In the genomic region with DNA sequence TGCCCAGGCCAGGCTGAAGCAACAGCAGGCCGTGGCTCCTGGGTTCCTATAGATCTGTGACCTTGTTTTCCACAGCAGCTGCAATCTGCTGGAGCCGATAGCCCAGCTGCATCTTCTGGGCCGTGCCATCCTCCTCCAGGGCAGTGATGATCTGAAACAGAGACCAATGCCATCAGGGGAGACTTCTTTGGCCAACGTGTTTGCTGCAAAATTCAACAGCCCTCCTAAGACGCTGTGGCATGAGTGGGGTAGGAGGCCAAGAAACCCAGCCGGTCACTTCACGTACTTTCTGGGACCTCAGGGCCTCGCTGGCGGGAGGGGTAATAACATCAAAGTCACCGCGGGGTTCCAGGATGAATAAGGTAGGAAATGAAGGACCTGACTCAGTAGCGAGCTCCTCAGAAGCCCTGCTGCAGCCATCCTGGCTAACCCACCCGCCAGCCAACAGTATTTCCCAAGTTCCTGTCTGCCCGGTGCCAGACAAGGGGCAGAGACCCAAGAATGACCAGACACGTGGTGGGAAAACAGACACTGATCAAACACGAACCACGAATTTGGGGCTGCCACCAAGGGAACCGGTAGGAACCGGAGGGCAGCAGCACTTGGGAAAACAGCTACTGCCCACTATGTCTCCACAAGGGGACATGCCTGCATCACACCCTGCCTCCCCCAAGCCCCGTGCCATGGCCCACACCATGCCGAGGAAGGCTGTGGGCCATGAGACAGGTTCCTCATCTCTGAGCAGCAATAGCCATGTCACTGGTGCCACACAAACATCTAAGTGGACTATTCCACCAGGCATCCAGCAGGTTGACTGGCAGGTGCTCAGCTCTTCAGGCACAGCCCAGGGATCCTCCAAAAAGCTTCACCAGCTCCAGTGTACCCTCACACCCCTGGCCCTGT, we compare ENCODE assay signal across 18 cellular contexts. TPM values are rescaled to one million over a fixed set of nuclear protein-coding genes. Genes with fewer than 3 reads are reported as not detected.
DNase-seq lines count a peak whose midpoint lies in the region; ATAC-seq and TF ChIP-seq lines count a peak whose summit lies in the region.
"Had no signal": no experiment of that assay in that cellular context is flagged by ENCODE, and none has a peak within 500 bp of the region (broad histone marks: within the 10 kb centered on the region; RNA-seq: fewer than 3 reads in every experiment).

No MANE protein-coding gene starts in this region.

- no peak for ATAC-seq in activated CD8-positive, alpha-beta memory T cell treated with anti-CD3 and anti-CD28 coated beads, Interleukin-2, amount 10 ng/mL, durations not matched to agents 7 days and 5 days
- ATAC-seq in body of pancreas (no peak), HG02938 (IDR thresholded peaks at IDR 0.05; ENCODE audit: unreplicated experiment) (no peak), GM23338 (no peak), GM21717 (IDR thresholded peaks at IDR 0.05; ENCODE audit: unreplicated experiment) (no peak)

- H3F3A ChIP-seq in GM23338 (replicated peaks; ENCODE audit: low read depth), result no peaks in the 10 kb centered on the region; the same call in 1 of the 2 replicates

- H3K9me3 ChIP-seq in body of pancreas (no peaks in the 10 kb centered on the region), testis (no peaks in the 10 kb centered on the region)
- H3K9me3 ChIP-seq: SJCRH30 had no signal

- H3K27me3 ChIP-seq in body of pancreas, result no peaks in the 10 kb centered on the region
- no peaks in the 10 kb centered on the region for H3K27me3 ChIP-seq in testis
- H3K27me3 ChIP-seq in GM23338 (ENCODE audit: insufficient read depth), result no peaks in the 10 kb centered on the region
- H3K27me3 ChIP-seq: SJCRH30 had no signal

- H3K9me3 Mint-ChIP-seq in activated CD8-positive, alpha-beta memory T cell treated with anti-CD3 and anti-CD28 coated beads, Interleukin-2, amount 10 ng/mL, durations not matched to agents 7 days and 5 days (ENCODE audit: low read depth), result no peaks in the 10 kb centered on the region
- H3K9me3 Mint-ChIP-seq in GM23338, result no peaks in the 10 kb centered on the region
- H3K9me3 Mint-ChIP-seq: activated naive CD8-positive, alpha-beta T cell treated with anti-CD3 and anti-CD28 coated beads, Interleukin-2, amount 10 ng/mL, durations not matched to agents 7 days and 5 days; CD8-positive, alpha-beta memory T cell; central memory CD8-positive, alpha-beta T cell; IgD-negative memory B cell had no signal

- no peak overlapping the region for H3K27ac Mint-ChIP-seq in activated CD8-positive, alpha-beta memory T cell treated with anti-CD3 and anti-CD28 coated beads, Interleukin-2, amount 10 ng/mL, durations not matched to agents 7 days and 5 days
- no peak overlapping the region for H3K27ac Mint-ChIP-seq in GM23338
- H3K27ac Mint-ChIP-seq: activated naive CD8-positive, alpha-beta T cell treated with anti-CD3 and anti-CD28 coated beads, Interleukin-2, amount 10 ng/mL, durations not matched to agents 7 days and 5 days had no signal

- H3K4me1 Mint-ChIP-seq in activated CD8-positive, alpha-beta memory T cell treated with anti-CD3 and anti-CD28 coated beads, Interleukin-2, amount 10 ng/mL, durations not matched to agents 7 days and 5 days, result no peaks in the 10 kb centered on the region
- no peaks in the 10 kb centered on the region; the same call in 1 of the 3 replicates for H3K4me1 Mint-ChIP-seq in GM23338
- H3K4me1 Mint-ChIP-seq: CD8-positive, alpha-beta memory T cell; central memory CD8-positive, alpha-beta T cell had no signal

- H4K20me1 ChIP-seq in GM23338 (replicated peaks; ENCODE audit: insufficient read depth), result no peaks in the 10 kb centered on the region; the same call in 1 of the 2 replicates

- H3K4me2 ChIP-seq in GM23338, result no peak overlapping the region

- no peaks in the 10 kb centered on the region for H3K36me3 Mint-ChIP-seq in activated CD8-positive, alpha-beta memory T cell treated with anti-CD3 and anti-CD28 coated beads, Interleukin-2, amount 10 ng/mL, durations not matched to agents 7 days and 5 days
- H3K36me3 Mint-ChIP-seq in GM23338 (ENCODE audit: low read depth), result peaks cover 88% of the 10 kb centered on the region
- H3K36me3 Mint-ChIP-seq: activated naive CD8-positive, alpha-beta T cell treated with anti-CD3 and anti-CD28 coated beads, Interleukin-2, amount 10 ng/mL, durations not matched to agents 7 days and 5 days; CD8-positive, alpha-beta memory T cell; IgD-negative memory B cell had no signal

- CTCF ChIA-PET in activated CD8-positive, alpha-beta memory T cell treated with anti-CD3 and anti-CD28 coated beads, Interleukin-2, amount 10 ng/mL, durations not matched to agents 7 days and 5 days (lab: Charles Lee), result interaction anchor here (4.3 to 6.0 kb wide), 2 partner anchors 31 to 143 kb away, joined by 34 to 78 read pairs; no protein-coding TSS in a partner anchor

- intact Hi-C loops in body of pancreas (cut with DNase I), result loop anchor here (5.0 kb wide), 1 partner anchor 33 kb away; no protein-coding TSS in a partner anchor
- intact Hi-C loops in testis (cut with DNase I; ENCODE audit: low total_unique reads), result loop anchor here (5.0 kb wide), 1 partner anchor 33 kb away; no protein-coding TSS in a partner anchor

- TF ChIP-seq CTCF in body of pancreas (IDR thresholded peaks at IDR 0.05), result no peak
- no peak for TF ChIP-seq CTCF in testis (IDR thresholded peaks at IDR 0.05)
- TF ChIP-seq CTCF in GM23338 (conservative IDR thresholded peaks at IDR 0.05; ENCODE audit: low read depth in 2 of 2), result no peak

- H3K36me3 ChIP-seq in body of pancreas (replicated peaks in 1 of 2; ENCODE audit: insufficient read depth in 1 of 2, low read depth in 2 of 2) (peaks cover 5 to 13% of the 10 kb centered on the region in 2 donors), testis (ENCODE audit: low read depth, missing control alignments) (no peaks in the 10 kb centered on the region), GM23338 (ENCODE audit: insufficient read depth) (peaks cover 13% of the 10 kb centered on the region)

- TF ChIP-seq POLR2A in body of pancreas (IDR thresholded peaks at IDR 0.05) (no peak), testis (IDR thresholded peaks at IDR 0.05) (no peak)

- peaks cover 2% of the 10 kb centered on the region for H3K27me3 Mint-ChIP-seq in activated CD8-positive, alpha-beta memory T cell treated with anti-CD3 and anti-CD28 coated beads, Interleukin-2, amount 10 ng/mL, durations not matched to agents 7 days and 5 days
- peaks cover 10% of the 10 kb centered on the region for H3K27me3 Mint-ChIP-seq in GM23338 (ENCODE audit: insufficient read depth, low read depth, poor library complexity)
- H3K27me3 Mint-ChIP-seq: activated naive CD8-positive, alpha-beta T cell treated with anti-CD3 and anti-CD28 coated beads, Interleukin-2, amount 10 ng/mL, durations not matched to agents 7 days and 5 days; IgD-negative memory B cell had no signal

- no peaks in the 10 kb centered on the region for H3K79me2 ChIP-seq in GM23338 (replicated peaks; ENCODE audit: insufficient read depth)

- H3K4me3 ChIP-seq in body of pancreas (no peak overlapping the region), testis (no peak overlapping the region), GM23338 (no peak overlapping the region)
- H3K4me3 ChIP-seq: SJCRH30 had no signal

- peaks cover 20% of the 10 kb centered on the region for H3K4me1 ChIP-seq in body of pancreas
- peaks cover 5% of the 10 kb centered on the region for H3K4me1 ChIP-seq in testis
- H3K4me1 ChIP-seq in GM23338 (ENCODE audit: insufficient read depth), result no peaks in the 10 kb centered on the region

- H2AFZ ChIP-seq in GM23338, result no peak overlapping the region

- DNase-seq in activated CD8-positive, alpha-beta memory T cell treated with anti-CD3 and anti-CD28 coated beads, Interleukin-2, amount 10 ng/mL, durations not matched to agents 7 days and 5 days, result peak; percentile 33
- DNase-seq in activated CD8-positive, alpha-beta memory T cell treated with anti-CD3 and anti-CD28 coated beads, Interleukin-2, amount 50 U/mL, for 4 hours, result no peak
- DNase-seq in body of pancreas, result peak; percentile 1 to 9 (median 6)
- peak; percentile 80 for DNase-seq in mesenteric fat pad (ENCODE audit: low spot score)
- peak; percentile 11 for DNase-seq in testis
- no peak for DNase-seq in GM23338 (ENCODE audit: low spot score)
- DNase-seq: ACHN; activated naive CD8-positive, alpha-beta T cell treated with anti-CD3 and anti-CD28 coated beads, Interleukin-2, amount 10 ng/mL, durations not matched to agents 7 days and 5 days; NCI-H1105; SJCRH30 had no signal

- no peak overlapping the region for H3K4me3 Mint-ChIP-seq in activated CD8-positive, alpha-beta memory T cell treated with anti-CD3 and anti-CD28 coated beads, Interleukin-2, amount 10 ng/mL, durations not matched to agents 7 days and 5 days
- no peak overlapping the region for H3K4me3 Mint-ChIP-seq in GM23338
- H3K4me3 Mint-ChIP-seq: activated naive CD8-positive, alpha-beta T cell treated with anti-CD3 and anti-CD28 coated beads, Interleukin-2, amount 10 ng/mL, durations not matched to agents 7 days and 5 days; CD8-positive, alpha-beta memory T cell; central memory CD8-positive, alpha-beta T cell; IgD-negative memory B cell had no signal

- H3K27ac ChIP-seq in body of pancreas (no peak overlapping the region), testis (no peak overlapping the region), GM23338 (ENCODE audit: low read depth) (no peak overlapping the region)
- H3K27ac ChIP-seq: SJCRH30 had no signal

- H3K9me2 ChIP-seq in GM23338 (ENCODE audit: insufficient read depth), result no peaks in the 10 kb centered on the region

- WGBS in body of pancreas, 2 donors, result 71 to 78% methylated on average over 18 to 21 of the region's 21 CpGs
- WGBS in testis, 2 donors, result 82 to 87% methylated on average over 20 to 21 of the region's 21 CpGs

RNA-seq across cellular contexts. Expression of a gene that starts 25.2 kb away (rescaled TPM):
- 1 to 10 TPM; 1.8 to 4.0 TPM for total RNA-seq in activated CD8-positive, alpha-beta memory T cell treated with anti-CD3 and anti-CD28 coated beads, Interleukin-2, amount 10 ng/mL, durations not matched to agents 7 days and 5 days
- total RNA-seq in body of pancreas, result 100 to 1,000 TPM; 118 to 311 TPM
- 40.0 TPM for total RNA-seq in mesenteric fat pad
- 10 to 100 TPM; 70.2 to 79.2 TPM for total RNA-seq in testis
- 41.5 TPM for polyA plus RNA-seq in testis (ENCODE audit: insufficient read depth, low read depth, low replicate concordance)
- 144 and 164 TPM in 2 replicates for total RNA-seq in GM23338 (2014; rRNA removed; shearing (Covaris generic))
- polyA plus RNA-seq in GM23338 (2016; fragmentation: Nextera tagmentation; extraction: Ambion mirVana), result 49.0 and 49.3 TPM in 2 replicates
- polyA plus RNA-seq: IgD-negative memory B cell had no signal

RNA-seq across cellular contexts. Expression of a gene that starts 32.7 kb away (rescaled TPM):
- total RNA-seq in activated CD8-positive, alpha-beta memory T cell treated with anti-CD3 and anti-CD28 coated beads, Interleukin-2, amount 10 ng/mL, durations not matched to agents 7 days and 5 days, result not detected
- 10 to 100 TPM in 1 of 2 donors, 1 to 10 TPM in 1; 3.4 to 23.7 TPM for total RNA-seq in body of pancreas
- not detected for total RNA-seq in mesenteric fat pad
- 1 to 10 TPM in 1 of 2 donors, under 1 TPM in 1; 0.81 to 2.0 TPM for total RNA-seq in testis
- polyA plus RNA-seq in testis (ENCODE audit: insufficient read depth, low read depth, low replicate concordance), result 0.98 TPM
- not detected in 2 replicates for total RNA-seq in GM23338 (2014; rRNA removed; shearing (Covaris generic))
- polyA plus RNA-seq in GM23338 (2016; fragmentation: Nextera tagmentation; extraction: Ambion mirVana), result 0.21 and 0.73 TPM in 2 replicates
- total RNA-seq: activated CD8-positive, alpha-beta memory T cell treated with anti-CD3 and anti-CD28 coated beads for 36 hours; activated naive CD8-positive, alpha-beta T cell treated with anti-CD3 and anti-CD28 coated beads, Interleukin-2, amount 10 ng/mL, durations not matched to agents 7 days and 5 days; CD8-positive, alpha-beta memory T cell; glomerular endothelial cell had no signal
- polyA plus RNA-seq: CD8-positive, alpha-beta memory T cell; IgD-negative memory B cell; keratinocyte had no signal

RNA-seq across cellular contexts. Expression of a gene that starts 35.2 kb away (rescaled TPM):
- 10 to 100 TPM; 18.4 to 21.9 TPM for total RNA-seq in activated CD8-positive, alpha-beta memory T cell treated with anti-CD3 and anti-CD28 coated beads, Interleukin-2, amount 10 ng/mL, durations not matched to agents 7 days and 5 days
- total RNA-seq in body of pancreas (1 to 10 TPM in 1 of 2 donors, under 1 TPM in 1; 0.33 to 2.6 TPM), mesenteric fat pad (11.6 TPM), testis (10 to 100 TPM; 11.7 to 16.0 TPM)
- polyA plus RNA-seq in testis (ENCODE audit: insufficient read depth, low read depth, low replicate concordance) (16.0 TPM), GM23338 (2016; fragmentation: Nextera tagmentation; extraction: Ambion mirVana) (20.8 and 22.2 TPM in 2 replicates)
- 24.1 and 28.9 TPM in 2 replicates for total RNA-seq in GM23338 (2014; rRNA removed; shearing (Covaris generic))

RNA-seq across cellular contexts. Expression of a gene that starts 35.4 kb away (rescaled TPM):
- 100 to 1,000 TPM; 219 to 298 TPM for total RNA-seq in activated CD8-positive, alpha-beta memory T cell treated with anti-CD3 and anti-CD28 coated beads, Interleukin-2, amount 10 ng/mL, durations not matched to agents 7 days and 5 days
- 100 to 1,000 TPM; 113 to 156 TPM for total RNA-seq in body of pancreas
- 144 TPM for total RNA-seq in mesenteric fat pad
- 100 to 1,000 TPM; 380 to 393 TPM for total RNA-seq in testis
- polyA plus RNA-seq in testis (ENCODE audit: insufficient read depth, low read depth, low replicate concordance), result 425 TPM
- total RNA-seq in GM23338 (2014; rRNA removed; shearing (Covaris generic)), result 362 and 419 TPM in 2 replicates
- 2,089 and 2,333 TPM in 2 replicates for polyA plus RNA-seq in GM23338 (2016; fragmentation: Nextera tagmentation; extraction: Ambion mirVana)

RNA-seq across cellular contexts. Expression of a gene that starts 41.8 kb away (rescaled TPM):
- 10 to 100 TPM; 20.9 to 21.2 TPM for total RNA-seq in activated CD8-positive, alpha-beta memory T cell treated with anti-CD3 and anti-CD28 coated beads, Interleukin-2, amount 10 ng/mL, durations not matched to agents 7 days and 5 days
- total RNA-seq in body of pancreas, result 1 to 10 TPM; 2.6 to 4.3 TPM
- total RNA-seq in mesenteric fat pad, result 7.2 TPM
- total RNA-seq in testis, result 10 to 100 TPM; 25.0 to 26.3 TPM
- 56.5 TPM for polyA plus RNA-seq in testis (ENCODE audit: insufficient read depth, low read depth, low replicate concordance)
- total RNA-seq in GM23338 (2014; rRNA removed; shearing (Covaris generic)), result 17.3 and 17.6 TPM in 2 replicates
- polyA plus RNA-seq in GM23338 (2016; fragmentation: Nextera tagmentation; extraction: Ambion mirVana), result 5.8 and 6.1 TPM in 2 replicates

Comparison
In these comparisons a context has a peak if more than half of its experiments do, and no peak if none do; other contexts are left out.
1. DNase-seq: peak in activated CD8-positive, alpha-beta memory T cell treated with anti-CD3 and anti-CD28 coated beads, Interleukin-2, amount 10 ng/mL, durations not matched to agents 7 days and 5 days (single experiment), body of pancreas (4 of 4), mesenteric fat pad (single experiment) and testis (single experiment); none in activated CD8-positive, alpha-beta memory T cell treated with anti-CD3 and anti-CD28 coated beads, Interleukin-2, amount 50 U/mL, for 4 hours (single experiment) and GM23338 (single experiment).